In genomic region chr20:45235995-45236394, GRCh38 we compare ENCODE assay signal across 12 cellular contexts. TPM values are rescaled to one million over a fixed set of nuclear protein-coding genes. Genes with fewer than 3 reads are reported as not detected.
DNase-seq lines count a peak whose midpoint lies in the region; ATAC-seq and TF ChIP-seq lines count a peak whose summit lies in the region.
"Had no signal": no experiment of that assay in that cellular context is flagged by ENCODE, and none has a peak within 500 bp of the region (broad histone marks: within the 10 kb centered on the region; RNA-seq: fewer than 3 reads in every experiment).

No MANE protein-coding gene starts in this region.

- H3K9me3 ChIP-seq in DND-41 (ENCODE audit: insufficient read depth, low read length, severe bottlenecking) (no peaks in the 10 kb centered on the region), colonic mucosa (no peaks in the 10 kb centered on the region)

- H4K20me1 ChIP-seq in DND-41 (ENCODE audit: insufficient read depth, low read length): no peaks in the 10 kb centered on the region

- no peak for DNase-seq in DND-41
- no peak for DNase-seq in colonic mucosa
- peak; percentile 68 for DNase-seq in mesendoderm
- no peak for DNase-seq in activated naive CD4-positive, alpha-beta T cell treated with anti-CD3 and anti-CD28 coated beads, Interleukin-2, amount 50 U/mL, for 16 hours
- no peak for DNase-seq in activated effector memory CD4-positive, alpha-beta T cell treated with anti-CD3 and anti-CD28 coated beads, Interleukin-2, amount 50 U/mL, for 16 hours
- DNase-seq: cortex of kidney; left ventricle myocardium inferior; NCI-H187; stimulated activated naive CD4-positive, alpha-beta T cell had no signal

- no peak overlapping the region for H2AFZ ChIP-seq in DND-41 (ENCODE audit: low read depth, low read length)

- no peak overlapping the region for H3K4ac ChIP-seq in mesendoderm (ENCODE audit: low read depth, low read length)

- WGBS in mesendoderm (ENCODE audit: extremely low coverage, insufficient coverage, low lambda C conversion rate): no CpG with 5 or more reads among the region's 4 CpGs

- H2AK5ac ChIP-seq in mesendoderm (ENCODE audit: low read length): no peak overlapping the region

- H3K4me3 ChIP-seq in DND-41 (ENCODE audit: low read depth in 1 of 2, low read length in 2 of 2): no peak overlapping the region
- no peak overlapping the region for H3K4me3 ChIP-seq in colonic mucosa
- no peak overlapping the region for H3K4me3 ChIP-seq in mesendoderm (ENCODE audit: low read length)
- H3K4me3 ChIP-seq: left ventricle myocardium inferior had no signal

- TF ChIP-seq CTCF in DND-41 (IDR thresholded peaks at IDR 0.05; ENCODE audit: borderline replicate concordance, extremely low read depth, low read length, poor library complexity, severe bottlenecking) (peak; percentile 64), colonic mucosa (IDR thresholded peaks at IDR 0.05) (peak; percentile 24)

- H3K79me1 ChIP-seq in mesendoderm (ENCODE audit: low read length): no peaks in the 10 kb centered on the region

- H4K8ac ChIP-seq in mesendoderm (ENCODE audit: low read depth, low read length): no peak overlapping the region

- no peak overlapping the region for H3K9ac ChIP-seq in DND-41 (ENCODE audit: low read depth, low read length)
- H3K9ac ChIP-seq in colonic mucosa (ENCODE audit: low read depth in 2 of 2, low read length in 2 of 2): no peak overlapping the region
- H3K9ac ChIP-seq in mesendoderm (ENCODE audit: low read length): no peak overlapping the region

- H3K27me3 ChIP-seq in DND-41 (ENCODE audit: insufficient read depth, low read length, poor library complexity): peaks cover 21% of the 10 kb centered on the region
- no peaks in the 10 kb centered on the region for H3K27me3 ChIP-seq in colonic mucosa
- no peaks in the 10 kb centered on the region for H3K27me3 ChIP-seq in mesendoderm (ENCODE audit: insufficient read depth, low read length, poor library complexity)

- H3K79me2 ChIP-seq in DND-41 (ENCODE audit: insufficient read depth, low read length) (no peaks in the 10 kb centered on the region), mesendoderm (ENCODE audit: control insufficient read depth, insufficient read depth, low read length) (no peaks in the 10 kb centered on the region)

- no peaks in the 10 kb centered on the region for H3K4me1 ChIP-seq in DND-41 (ENCODE audit: insufficient read depth, low read length)
- H3K4me1 ChIP-seq in colonic mucosa: no peaks in the 10 kb centered on the region
- H3K4me1 ChIP-seq in mesendoderm (ENCODE audit: control insufficient read depth, low read depth, low read length): no peaks in the 10 kb centered on the region
- H3K4me1 ChIP-seq: left ventricle myocardium inferior had no signal

- ATAC-seq in DND-41 (ENCODE audit: insufficient read depth, low read depth): no peak
- ATAC-seq in HG02885 (IDR thresholded peaks at IDR 0.05; ENCODE audit: poor library complexity, unreplicated experiment): no peak
- ATAC-seq in GM19455 (IDR thresholded peaks at IDR 0.05; ENCODE audit: unreplicated experiment): no peak

- H2BK120ac ChIP-seq in mesendoderm (ENCODE audit: low read depth, low read length): no peak overlapping the region

- no peak overlapping the region for H2BK15ac ChIP-seq in mesendoderm (replicated peaks; ENCODE audit: low read depth)

- no peak overlapping the region for H3K27ac ChIP-seq in DND-41 (ENCODE audit: low read length)
- H3K27ac ChIP-seq in colonic mucosa: no peak overlapping the region
- no peak overlapping the region for H3K27ac ChIP-seq in mesendoderm (ENCODE audit: low read depth, low read length)
- H3K27ac ChIP-seq: left ventricle myocardium inferior had no signal

- H3K56ac ChIP-seq in mesendoderm (ENCODE audit: low read length): no peak overlapping the region

- intact Hi-C loops in colonic mucosa (cut with DNase I): loop anchor here (5.0 kb wide), 1 partner anchor 56 kb away; no protein-coding TSS in a partner anchor

- no peak for TF ChIP-seq EP300 in Ishikawa (IDR thresholded peaks at IDR 0.05; ENCODE audit: borderline replicate concordance)

- no peak overlapping the region for H3K18ac ChIP-seq in mesendoderm (ENCODE audit: low read length)

- no peak overlapping the region for H3K23ac ChIP-seq in mesendoderm (ENCODE audit: low read length)

- H4K5ac ChIP-seq in mesendoderm (ENCODE audit: low read length): no peak overlapping the region

- H3K4me2 ChIP-seq in DND-41 (ENCODE audit: insufficient read depth, low read length) (no peak overlapping the region), mesendoderm (ENCODE audit: low read length) (no peak overlapping the region)

- TF ChIP-seq RAD21 in Ishikawa (IDR thresholded peaks at IDR 0.05; ENCODE audit: low read depth): peak; percentile 80

- H3K36me3 ChIP-seq in DND-41 (ENCODE audit: insufficient read depth, low read length) (no peaks in the 10 kb centered on the region), colonic mucosa (no peaks in the 10 kb centered on the region), mesendoderm (ENCODE audit: control insufficient read depth, insufficient read depth, low read length) (no peaks in the 10 kb centered on the region)
- H3K36me3 ChIP-seq: left ventricle myocardium inferior had no signal

- H2BK5ac ChIP-seq in mesendoderm (ENCODE audit: low read length): no peak overlapping the region

TF ChIP-seq in Ishikawa, 13 proteins besides CTCF, POLR2A, EP300 and RAD21:
- peak; percentile 80; the same call in 1 of the 2 replicates for TF ChIP-seq YY1 (IDR thresholded peaks at IDR 0.05; ENCODE audit: low read depth)
- TF ChIP-seq, protein P1, sequence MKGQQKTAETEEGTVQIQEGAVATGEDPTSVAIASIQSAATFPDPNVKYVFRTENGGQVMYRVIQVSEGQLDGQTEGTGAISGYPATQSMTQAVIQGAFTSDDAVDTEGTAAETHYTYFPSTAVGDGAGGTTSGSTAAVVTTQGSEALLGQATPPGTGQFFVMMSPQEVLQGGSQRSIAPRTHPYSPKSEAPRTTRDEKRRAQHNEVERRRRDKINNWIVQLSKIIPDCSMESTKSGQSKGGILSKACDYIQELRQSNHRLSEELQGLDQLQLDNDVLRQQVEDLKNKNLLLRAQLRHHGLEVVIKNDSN (IDR thresholded peaks at IDR 0.05): no peak

RNA-seq across cellular contexts. Expression of gene SEMG2, which starts 14.8 kb away (rescaled TPM):
- not detected for total RNA-seq in colonic mucosa
- polyA plus RNA-seq in mesendoderm (2013, experiment 1 of 2): not detected
- polyA plus RNA-seq in mesendoderm (2013, experiment 2 of 2): not detected
- total RNA-seq: left ventricle myocardium inferior had no signal

RNA-seq across cellular contexts. Expression of gene SLPI, which starts 18.4 kb away (rescaled TPM):
- 100 to 1,000 TPM; 109 to 113 TPM for total RNA-seq in colonic mucosa
- polyA plus RNA-seq in mesendoderm (2013, experiment 1 of 2): not detected
- 0.08 TPM for polyA plus RNA-seq in mesendoderm (2013, experiment 2 of 2)

RNA-seq across cellular contexts. Expression of gene SEMG1, which starts 29.2 kb away (rescaled TPM):
- total RNA-seq in colonic mucosa: 1 to 10 TPM in 1 of 2 donors, under 1 TPM in 1; 0.42 to 1.0 TPM
- 3.0 TPM for polyA plus RNA-seq in mesendoderm (2013, experiment 1 of 2)
- polyA plus RNA-seq in mesendoderm (2013, experiment 2 of 2): 3.2 TPM
- total RNA-seq: left ventricle myocardium inferior had no signal
